Comparison of ENCODE assay signal across 9 cellular contexts in genomic region chr9:137295313-137296213, GRCh38. TPM values are rescaled to one million over a fixed set of nuclear protein-coding genes. Genes with fewer than 3 reads are reported as not detected.
DNase-seq lines count a peak whose midpoint lies in the region; ATAC-seq, FAIRE-seq and TF ChIP-seq lines count a peak whose summit lies in the region.
"Had no signal": no experiment of that assay in that cellular context is flagged by ENCODE, and none has a peak within 500 bp of the region (broad histone marks: within the 10 kb centered on the region; RNA-seq: fewer than 3 reads in every experiment).

No MANE protein-coding gene starts in this region.

- no peaks in the 10 kb centered on the region for H3K79me1 ChIP-seq in mesendoderm (ENCODE audit: low read length)

- H3K27me3 Mint-ChIP-seq in dendritic cell treated with granulocyte-macrophage colony-stimulating factor and Interleukin-4, amounts not matched to agents 40 ng/mL and 50 ng/mL, for 4 days: peaks cover 73% of the 10 kb centered on the region
- H3K27me3 Mint-ChIP-seq in type B pancreatic cell: peaks cover 49% of the 10 kb centered on the region

- no peak overlapping the region for H3K23ac ChIP-seq in mesendoderm (ENCODE audit: low read length)

- no peak for FAIRE-seq in D721Med (lab: Jason Lieb, UNC)

- no peak overlapping the region for H4K5ac ChIP-seq in mesendoderm (ENCODE audit: low read length)

- peaks cover 12% of the 10 kb centered on the region for H3K4me1 Mint-ChIP-seq in dendritic cell treated with granulocyte-macrophage colony-stimulating factor and Interleukin-4, amounts not matched to agents 40 ng/mL and 50 ng/mL, for 4 days (ENCODE audit: low read depth)
- peaks cover 5% of the 10 kb centered on the region for H3K4me1 Mint-ChIP-seq in type B pancreatic cell (ENCODE audit: unreplicated experiment)

- H3K4me2 ChIP-seq in mesendoderm (ENCODE audit: low read length): peak overlapping the region; percentile 34

- H3K27me3 ChIP-seq in mesendoderm (ENCODE audit: insufficient read depth, low read length, poor library complexity): peaks cover 8% of the 10 kb centered on the region

- peak overlapping the region; percentile 41 for H3K18ac ChIP-seq in mesendoderm (ENCODE audit: low read length)

- peak overlapping the region; percentile 46 for H2BK120ac ChIP-seq in mesendoderm (ENCODE audit: low read depth, low read length)

- peak overlapping the region; percentile 32 for H3K27ac Mint-ChIP-seq in dendritic cell treated with granulocyte-macrophage colony-stimulating factor and Interleukin-4, amounts not matched to agents 40 ng/mL and 50 ng/mL, for 4 days
- H3K27ac Mint-ChIP-seq in type B pancreatic cell: no peak overlapping the region

- H3K27ac ChIP-seq in mesendoderm (ENCODE audit: low read depth, low read length): no peak overlapping the region

- intact Hi-C loops in dendritic cell treated with granulocyte-macrophage colony-stimulating factor and Interleukin-4, amounts not matched to agents 40 ng/mL and 50 ng/mL, for 4 days (cut with micrococcal nuclease): loop anchor here (2.0 to 10.0 kb wide), 2 partner anchors 111 to 229 kb away; no protein-coding TSS in a partner anchor

- peak; percentile 94 for DNase-seq in D721Med (ENCODE audit: insufficient read length, low spot score)
- DNase-seq in UCSD-AML1 (lab: John Stamatoyannopoulos, UW; ENCODE audit: unreplicated experiment): peak; percentile 65
- DNase-seq in mesendoderm: no peak
- DNase-seq in type B pancreatic cell (ENCODE audit: extremely low spot score, unreplicated experiment): no peak
- no peak for DNase-seq in midbrain (lab: John Stamatoyannopoulos, UW)

- no peak overlapping the region for H3K4ac ChIP-seq in mesendoderm (ENCODE audit: low read depth, low read length)

- H3K56ac ChIP-seq in mesendoderm (ENCODE audit: low read length): peak overlapping the region; percentile 34

- TF ChIP-seq CTCF in D721Med (IDR thresholded peaks at IDR 0.05; ENCODE audit: insufficient read depth, missing control alignments): peak; percentile 55
- peak; percentile 80 for TF ChIP-seq CTCF in type B pancreatic cell (conservative IDR thresholded peaks at IDR 0.05)

- H3K36me3 ChIP-seq in mesendoderm (ENCODE audit: control insufficient read depth, insufficient read depth, low read length): no peaks in the 10 kb centered on the region

- peak; percentile 40 for ATAC-seq in HG02798 (IDR thresholded peaks at IDR 0.05; ENCODE audit: poor library complexity, unreplicated experiment)
- ATAC-seq in HG02884 (IDR thresholded peaks at IDR 0.05; ENCODE audit: unreplicated experiment): no peak

- H4K8ac ChIP-seq in mesendoderm (ENCODE audit: low read depth, low read length): no peak overlapping the region

- no peaks in the 10 kb centered on the region for H3K9me3 Mint-ChIP-seq in dendritic cell treated with granulocyte-macrophage colony-stimulating factor and Interleukin-4, amounts not matched to agents 40 ng/mL and 50 ng/mL, for 4 days
- H3K9me3 Mint-ChIP-seq in type B pancreatic cell: no peaks in the 10 kb centered on the region

- H3K4me1 ChIP-seq in mesendoderm (ENCODE audit: control insufficient read depth, low read depth, low read length): peaks cover 4% of the 10 kb centered on the region

- peaks cover 5% of the 10 kb centered on the region for H3K36me3 Mint-ChIP-seq in dendritic cell treated with granulocyte-macrophage colony-stimulating factor and Interleukin-4, amounts not matched to agents 40 ng/mL and 50 ng/mL, for 4 days (ENCODE audit: low read depth)
- H3K36me3 Mint-ChIP-seq in type B pancreatic cell: no peaks in the 10 kb centered on the region

- no peak overlapping the region for H3K4me3 ChIP-seq in mesendoderm (ENCODE audit: low read length)

- H2BK5ac ChIP-seq in mesendoderm (ENCODE audit: low read length): no peak overlapping the region

- no peak overlapping the region for H3K9ac ChIP-seq in mesendoderm (ENCODE audit: low read length)

- H2AK5ac ChIP-seq in mesendoderm (ENCODE audit: low read length): no peak overlapping the region

- H3K4me3 Mint-ChIP-seq in dendritic cell treated with granulocyte-macrophage colony-stimulating factor and Interleukin-4, amounts not matched to agents 40 ng/mL and 50 ng/mL, for 4 days: peak overlapping the region; percentile 6
- H3K4me3 Mint-ChIP-seq in type B pancreatic cell: peak overlapping the region; percentile 39

- no peaks in the 10 kb centered on the region for H3K79me2 ChIP-seq in mesendoderm (ENCODE audit: control insufficient read depth, insufficient read depth, low read length)

- no peak overlapping the region for H2BK15ac ChIP-seq in mesendoderm (replicated peaks; ENCODE audit: low read depth)

- WGBS in mesendoderm (ENCODE audit: extremely low coverage, insufficient coverage, low lambda C conversion rate): no CpG with 5 or more reads among the region's 120 CpGs

RNA-seq across cellular contexts. Expression of gene NRARP, which starts 6.5 kb away (rescaled TPM):
- 4.0 TPM for polyA plus RNA-seq in mesendoderm (2013, experiment 1 of 2)
- polyA plus RNA-seq in mesendoderm (2013, experiment 2 of 2): 4.5 TPM
- total RNA-seq in type B pancreatic cell (ENCODE audit: low replicate concordance): 17.9 and 21.7 TPM in 2 replicates

RNA-seq across cellular contexts. Expression of gene TOR4A, which starts 18.0 kb away (rescaled TPM):
- polyA plus RNA-seq in mesendoderm (2013, experiment 1 of 2): 4.1 TPM
- polyA plus RNA-seq in mesendoderm (2013, experiment 2 of 2): 4.0 TPM
- 2.7 and 4.5 TPM in 2 replicates for total RNA-seq in type B pancreatic cell (ENCODE audit: low replicate concordance)

RNA-seq across cellular contexts. Expression of gene NELFB, which starts 40.4 kb away (rescaled TPM):
- polyA plus RNA-seq in mesendoderm (2013, experiment 1 of 2): 39.7 TPM
- polyA plus RNA-seq in mesendoderm (2013, experiment 2 of 2): 39.7 TPM
- 52.4 and 61.9 TPM in 2 replicates for total RNA-seq in type B pancreatic cell (ENCODE audit: low replicate concordance)

RNA-seq across cellular contexts. Expression of gene STPG3, which starts 44.5 kb away (rescaled TPM):
- 0.14 TPM for polyA plus RNA-seq in mesendoderm (2013, experiment 1 of 2)
- polyA plus RNA-seq in mesendoderm (2013, experiment 2 of 2): 0.15 TPM
- 0.31 TPM in 1 of 2 replicates, not detected in the other for total RNA-seq in type B pancreatic cell (ENCODE audit: low replicate concordance)
- total RNA-seq: skeletal muscle tissue had no signal

RNA-seq across cellular contexts. Expression of gene TUBB4B, which starts 54.5 kb away (rescaled TPM):
- polyA plus RNA-seq in mesendoderm (2013, experiment 1 of 2): 288 TPM
- 285 TPM for polyA plus RNA-seq in mesendoderm (2013, experiment 2 of 2)
- total RNA-seq in type B pancreatic cell (ENCODE audit: low replicate concordance): 326 and 349 TPM in 2 replicates

Comparison
In these comparisons a context has a peak if more than half of its experiments do, and no peak if none do; other contexts are left out.
1. DNase-seq: peak in D721Med (single experiment) and UCSD-AML1 (single experiment); none in mesendoderm (single experiment), type B pancreatic cell (single experiment) and midbrain (single experiment).